In genomic region chr5:423233-423565, GRCh38 we compare ENCODE assay signal across 21 cellular contexts. TPM values are rescaled to one million over a fixed set of nuclear protein-coding genes. Genes with fewer than 3 reads are reported as not detected.
DNase-seq lines count a peak whose midpoint lies in the region; ATAC-seq and TF ChIP-seq lines count a peak whose summit lies in the region.
"Had no signal": no experiment of that assay in that cellular context is flagged by ENCODE, and none has a peak within 500 bp of the region (broad histone marks: within the 10 kb centered on the region; RNA-seq: fewer than 3 reads in every experiment).

No MANE protein-coding gene starts in this region.

- TF ChIP-seq CTCF in cardiac muscle cell (IDR thresholded peaks at IDR 0.05; ENCODE audit: low read depth, low read length) (no peak), right atrium auricular region (IDR thresholded peaks at IDR 0.05) (no peak), activated B cell treated with CpG ODN at 0.5 μM for 24 hours (IDR thresholded peaks at IDR 0.05) (no peak), gastrocnemius medialis (IDR thresholded peaks at IDR 0.05 in 4 of 5, conservative IDR thresholded peaks at IDR 0.05 in 1 of 5) (no peak)

- in situ Hi-C loops in gastrocnemius medialis (cut with MboI; ENCODE audit: low sequenced_read_pairs in 4 of 4), result no loop called here

- ATAC-seq in activated B cell treated with CpG ODN at 0.5 μM for 24 hours (ENCODE audit: low read depth), result no peak
- ATAC-seq in HG02571 (IDR thresholded peaks at IDR 0.05; ENCODE audit: unreplicated experiment), result no peak
- no peak for ATAC-seq in gastrocnemius medialis
- ATAC-seq: left ventricle myocardium superior, mucosa of descending colon, psoas muscle had no signal

- peaks cover 16% of the 10 kb centered on the region for H3K4me1 Mint-ChIP-seq in activated B cell treated with CpG ODN at 0.5 μM for 24 hours

- H3K4me1 ChIP-seq in cardiac muscle cell (ENCODE audit: low read depth) (no peaks in the 10 kb centered on the region), right atrium auricular region (no peaks in the 10 kb centered on the region), gastrocnemius medialis (no peaks in the 10 kb centered on the region)
- H3K4me1 ChIP-seq: psoas muscle had no signal

- peaks cover 1% of the 10 kb centered on the region for H3K27me3 Mint-ChIP-seq in activated B cell treated with CpG ODN at 0.5 μM for 24 hours

- no peaks in the 10 kb centered on the region for H3K9me3 Mint-ChIP-seq in activated B cell treated with CpG ODN at 0.5 μM for 24 hours
- H3K9me3 Mint-ChIP-seq: immature natural killer cell; stimulated activated effector memory CD8-positive, alpha-beta T cell treated with anti-CD3 and anti-CD28 coated beads, Interleukin-12 subunit alpha, Interleukin-12 subunit beta, amount 100 ng/mL, for 72 hours had no signal

- H3K36me3 ChIP-seq in cardiac muscle cell (no peaks in the 10 kb centered on the region), right atrium auricular region (no peaks in the 10 kb centered on the region), gastrocnemius medialis (no peaks in the 10 kb centered on the region)
- H3K36me3 ChIP-seq: WERI-Rb-1 had no signal

- H3K27ac ChIP-seq in cardiac muscle cell, result peak overlapping the region; percentile 57
- H3K27ac ChIP-seq in right atrium auricular region, result no peak overlapping the region
- H3K27ac ChIP-seq in gastrocnemius medialis, result no peak overlapping the region
- H3K27ac ChIP-seq: hepatocyte, psoas muscle, WERI-Rb-1 had no signal

- CTCF ChIA-PET in activated B cell treated with CpG ODN at 0.5 μM for 24 hours (lab: Charles Lee), result no interaction called here

- DNase-seq in cardiac muscle cell (ENCODE audit: low read depth in 1 of 2, low spot score in 1 of 2) (no peak), right atrium auricular region (ENCODE audit: low spot score) (no peak), activated B cell treated with CpG ODN at 0.5 μM for 24 hours (peak; percentile 10), mesenteric fat pad (ENCODE audit: low spot score) (peak; percentile 87), NK-92 (lab: John Stamatoyannopoulos, UW; ENCODE audit: unreplicated experiment) (no peak), gastrocnemius medialis (no peak)
- DNase-seq: anterior cingulate cortex; DMS53; left ventricle myocardium superior; NCI-H510A treated with DMSO at 0.1 percent for 48 hours; stimulated activated CD4-positive, alpha-beta T cell treated with anti-CD3 and anti-CD28 coated beads, Interleukin-2, amount 100 ng/mL, for 24 hours; WERI-Rb-1 had no signal

- H3K4me3 Mint-ChIP-seq in activated B cell treated with CpG ODN at 0.5 μM for 24 hours, result no peak overlapping the region
- H3K4me3 Mint-ChIP-seq: H9; IgD-negative memory B cell; stimulated activated effector memory CD8-positive, alpha-beta T cell treated with anti-CD3 and anti-CD28 coated beads, Interleukin-12 subunit alpha, Interleukin-12 subunit beta, amount 100 ng/mL, for 72 hours had no signal

- H3K27me3 ChIP-seq in cardiac muscle cell, result no peaks in the 10 kb centered on the region
- no peaks in the 10 kb centered on the region for H3K27me3 ChIP-seq in right atrium auricular region
- peaks cover 0 to 6% (median 1%) of the 10 kb centered on the region in 3 donors for H3K27me3 ChIP-seq in gastrocnemius medialis
- H3K27me3 ChIP-seq: hepatocyte had no signal

- H3K27ac Mint-ChIP-seq in activated B cell treated with CpG ODN at 0.5 μM for 24 hours, result no peak overlapping the region
- H3K27ac Mint-ChIP-seq: H9; IgD-negative memory B cell; stimulated activated effector memory CD8-positive, alpha-beta T cell treated with anti-CD3 and anti-CD28 coated beads, Interleukin-12 subunit alpha, Interleukin-12 subunit beta, amount 100 ng/mL, for 72 hours had no signal

- TF ChIP-seq POLR2A in gastrocnemius medialis (IDR thresholded peaks at IDR 0.05), result no peak

- POLR2A ChIA-PET in activated B cell treated with CpG ODN at 0.5 μM for 24 hours (lab: Charles Lee), result no interaction called here

- H3K36me3 Mint-ChIP-seq in activated B cell treated with CpG ODN at 0.5 μM for 24 hours (ENCODE audit: low read depth), result no peaks in the 10 kb centered on the region
- H3K36me3 Mint-ChIP-seq: immature natural killer cell had no signal

- H3K9me3 ChIP-seq in cardiac muscle cell (ENCODE audit: low read depth) (no peaks in the 10 kb centered on the region), right atrium auricular region (no peaks in the 10 kb centered on the region), gastrocnemius medialis (no peaks in the 10 kb centered on the region)
- H3K9me3 ChIP-seq: mucosa of descending colon, psoas muscle had no signal

- intact Hi-C loops in activated B cell treated with CpG ODN at 0.5 μM for 24 hours (cut with micrococcal nuclease), result no loop called here
- intact Hi-C loops in gastrocnemius medialis (cut with DNase I; ENCODE audit: low total_unique reads), result no loop called here

- no peak overlapping the region for H3K4me3 ChIP-seq in cardiac muscle cell
- no peak overlapping the region for H3K4me3 ChIP-seq in right atrium auricular region
- H3K4me3 ChIP-seq in gastrocnemius medialis, result no peak overlapping the region
- H3K4me3 ChIP-seq: hepatocyte, mucosa of descending colon, psoas muscle, skin epidermis had no signal

RNA-seq across cellular contexts. Expression of gene EXOC3, which starts 19.8 kb away (rescaled TPM):
- 30.5 and 56.4 TPM in 2 replicates for total RNA-seq in cardiac muscle cell
- polyA plus RNA-seq in cardiac muscle cell, result 34.8 and 36.3 TPM in 2 replicates
- 10 to 100 TPM; 34.7 to 40.7 TPM for total RNA-seq in right atrium auricular region
- total RNA-seq in activated B cell treated with CpG ODN at 0.5 μM for 24 hours, result 75.9 and 79.6 TPM in 2 replicates
- 58.5 TPM for total RNA-seq in mesenteric fat pad
- 10 to 100 TPM; 44.3 to 81.7 (median 54.0) TPM for total RNA-seq in gastrocnemius medialis

Comparison
In these comparisons a context has a peak if more than half of its experiments do, and no peak if none do; other contexts are left out.
1. DNase-seq: peak in activated B cell treated with CpG ODN at 0.5 μM for 24 hours (single experiment) and mesenteric fat pad (single experiment); none in cardiac muscle cell (0 of 2), right atrium auricular region (single experiment), NK-92 (single experiment) and gastrocnemius medialis (0 of 2).